In the genomic region with DNA sequence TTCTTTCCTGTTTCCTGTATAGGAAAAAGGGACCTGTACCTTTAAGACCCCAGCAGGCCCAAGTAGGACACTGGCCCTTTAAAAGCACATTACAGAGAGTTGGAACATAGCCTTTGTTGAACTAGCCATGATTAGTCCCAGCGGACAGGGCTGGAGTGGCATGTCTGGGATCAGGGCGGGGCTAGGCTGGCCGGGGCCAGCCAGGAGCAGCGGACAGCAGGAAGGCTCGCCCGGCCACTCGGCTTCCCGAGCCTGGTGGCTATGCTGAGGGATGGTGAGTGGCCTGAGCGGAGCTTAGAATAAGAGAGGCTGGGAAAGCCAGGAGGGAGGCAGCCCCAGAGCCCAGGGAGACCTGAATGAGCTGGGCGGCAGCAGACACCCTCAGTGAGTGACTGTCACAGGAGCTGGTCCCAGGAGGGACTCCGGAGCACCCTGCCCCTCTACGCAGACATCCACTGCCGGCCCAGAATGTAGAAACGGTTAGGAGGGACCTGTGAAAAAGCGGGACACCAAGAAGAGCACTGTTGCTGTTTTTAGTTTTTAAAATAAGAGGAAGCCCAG, we compare ENCODE assay signal across 8 cellular contexts.
A peak's percentile ranks its signal among the peaks of the same experiment; 100 is the strongest.
DNase-seq lines count a peak whose midpoint lies in the region; ATAC-seq, FAIRE-seq and TF ChIP-seq lines count a peak whose summit lies in the region.

No MANE protein-coding gene starts in this region.

- H3K27ac Mint-ChIP-seq in stimulated activated memory B cell treated with anti-CD40 and anti-IgM and Interleukin-4, amounts not matched to agents 10 μg/mL and 1 μg/mL and 100 μg/mL, for 72 hours, result no peak overlapping the region

- no peaks in the 10 kb centered on the region for H3K36me3 ChIP-seq in cardiac muscle cell

- no peak overlapping the region for H3K4me3 Mint-ChIP-seq in stimulated activated memory B cell treated with anti-CD40 and anti-IgM and Interleukin-4, amounts not matched to agents 10 μg/mL and 1 μg/mL and 100 μg/mL, for 72 hours

- H3K27ac ChIP-seq in cardiac muscle cell, result peak overlapping the region; percentile 63

- DNase-seq in HTR-8/SVneo (ENCODE audit: insufficient read length, low spot score), result peak; percentile 25
- peak; percentile 88 to 90 for DNase-seq in cardiac muscle cell (ENCODE audit: low read depth in 1 of 2, low spot score in 1 of 2)
- DNase-seq in posterior cingulate gyrus, result peak; percentile 45 to 96 (median 63)
- no peak for DNase-seq in activated CD4-positive, CD25-positive, alpha-beta regulatory T cell (lab: John Stamatoyannopoulos, UW)

- H3K9me3 Mint-ChIP-seq in stimulated activated memory B cell treated with anti-CD40 and anti-IgM and Interleukin-4, amounts not matched to agents 10 μg/mL and 1 μg/mL and 100 μg/mL, for 72 hours, result no peaks in the 10 kb centered on the region

- H3K36me3 Mint-ChIP-seq in stimulated activated memory B cell treated with anti-CD40 and anti-IgM and Interleukin-4, amounts not matched to agents 10 μg/mL and 1 μg/mL and 100 μg/mL, for 72 hours, result no peaks in the 10 kb centered on the region

- FAIRE-seq in HTR-8/SVneo (lab: Jason Lieb, UNC), result no peak

- peak; percentile 18; the same call in 1 of the 2 replicates for TF ChIP-seq CTCF in WI38 (IDR thresholded peaks at IDR 0.05; ENCODE audit: low read depth, low read length)
- no peak for TF ChIP-seq CTCF in cardiac muscle cell (IDR thresholded peaks at IDR 0.05; ENCODE audit: low read depth, low read length)

- H3K4me1 ChIP-seq in cardiac muscle cell (ENCODE audit: low read depth), result peaks cover 42% of the 10 kb centered on the region

- H3K4me1 Mint-ChIP-seq in stimulated activated memory B cell treated with anti-CD40 and anti-IgM and Interleukin-4, amounts not matched to agents 10 μg/mL and 1 μg/mL and 100 μg/mL, for 72 hours, result no peaks in the 10 kb centered on the region

- H3K27me3 Mint-ChIP-seq in stimulated activated memory B cell treated with anti-CD40 and anti-IgM and Interleukin-4, amounts not matched to agents 10 μg/mL and 1 μg/mL and 100 μg/mL, for 72 hours, result peaks cover 10% of the 10 kb centered on the region

- H3K27me3 ChIP-seq in cardiac muscle cell, result no peaks in the 10 kb centered on the region

- intact Hi-C loops in posterior cingulate gyrus (cut with DNase I), result loop anchor here (5.0 to 10.0 kb wide), 2 partner anchors 121 to 249 kb away; no protein-coding TSS in a partner anchor

- no peaks in the 10 kb centered on the region for H3K9me3 ChIP-seq in cardiac muscle cell (ENCODE audit: low read depth)

- H3K4me3 ChIP-seq in WI38 (ENCODE audit: low read depth, low read length) (peak overlapping the region; percentile 62), cardiac muscle cell (no peak overlapping the region)

- ATAC-seq in HG02610 (IDR thresholded peaks at IDR 0.05; ENCODE audit: unreplicated experiment), result no peak
- ATAC-seq in stimulated activated memory B cell treated with anti-CD40 and anti-IgM and Interleukin-4, amounts not matched to agents 10 μg/mL and 1 μg/mL and 100 μg/mL, for 72 hours, result no peak
- no peak for ATAC-seq in GM21515 (IDR thresholded peaks at IDR 0.05; ENCODE audit: unreplicated experiment)

Comparison
In these comparisons a context has a peak if more than half of its experiments do, and no peak if none do; other contexts are left out.
1. DNase-seq: peak in HTR-8/SVneo (single experiment), cardiac muscle cell (2 of 2) and posterior cingulate gyrus (10 of 10); none in activated CD4-positive, CD25-positive, alpha-beta regulatory T cell (0 of 4).